In the genomic region with DNA sequence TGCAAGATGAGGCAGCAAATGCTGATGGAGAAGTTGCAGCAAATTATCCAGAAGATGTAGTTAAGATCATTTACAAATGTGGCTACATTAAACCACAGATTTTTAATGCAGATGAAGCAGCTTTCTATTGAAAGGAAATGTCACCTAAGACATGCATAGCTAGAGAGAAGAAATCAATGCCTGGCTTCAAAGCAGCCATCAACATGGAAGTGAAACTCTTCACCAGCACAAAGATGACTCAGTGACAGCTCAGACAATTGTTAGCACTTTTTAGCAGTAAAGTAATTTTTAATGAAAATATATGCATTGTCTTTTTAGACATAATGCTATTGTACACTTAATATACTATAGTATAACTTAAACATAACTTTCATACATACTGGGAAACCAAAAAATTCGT, we compare ENCODE assay signal across 12 cellular contexts.
DNase-seq lines count a peak whose midpoint lies in the region; ATAC-seq and FAIRE-seq lines count a peak whose summit lies in the region.
"Had no signal": no experiment of that assay in that cellular context is flagged by ENCODE, and none has a peak within 500 bp of the region (broad histone marks: within the 10 kb centered on the region; RNA-seq: fewer than 3 reads in every experiment).

No MANE protein-coding gene starts in this region.

- no peaks in the 10 kb centered on the region for H3K4me1 ChIP-seq in small intestine (ENCODE audit: control insufficient read depth in 2 of 2, insufficient read depth in 1 of 2, low read depth in 1 of 2, low read length in 1 of 2)

- 3 to 32% (median 16%) methylated on average over 1 of the region's 1 CpG for whole genome bisulfite sequencing in small intestine, 3 donors

- H3K9me3 ChIP-seq in MG63 (no peaks in the 10 kb centered on the region), small intestine (ENCODE audit: control insufficient read depth, low read depth) (no peaks in the 10 kb centered on the region)

- DNase-seq in MG63 (no peak), midbrain (lab: John Stamatoyannopoulos, UW) (no peak), small intestine (no peak)
- no peak for DNase-seq in stimulated activated CD4-positive, alpha-beta T cell treated with anti-CD3 and anti-CD28 coated beads, Interleukin-15, amount 100 ng/mL, for 24 hours
- DNase-seq: NCI-H1930 had no signal

- H3K27me3 ChIP-seq in MG63 (no peaks in the 10 kb centered on the region), small intestine (ENCODE audit: control insufficient read depth in 2 of 2, insufficient read depth in 2 of 2, low read length in 2 of 2) (no peaks in the 10 kb centered on the region)

- H3K36me3 ChIP-seq in MG63 (no peaks in the 10 kb centered on the region), small intestine (ENCODE audit: control insufficient read depth in 2 of 2, insufficient read depth in 2 of 2, low read length in 2 of 2) (no peaks in the 10 kb centered on the region)

- H3K27ac ChIP-seq in small intestine (ENCODE audit: low read depth in 1 of 2, low read length in 1 of 2), result no peak overlapping the region
- H3K27ac ChIP-seq: parathyroid adenoma had no signal

- ATAC-seq in GM18519 (IDR thresholded peaks at IDR 0.05; ENCODE audit: low FRiP score, unreplicated experiment) (peak; percentile 95), GM19467 (IDR thresholded peaks at IDR 0.05; ENCODE audit: unreplicated experiment) (peak; percentile 84), HG02938 (IDR thresholded peaks at IDR 0.05; ENCODE audit: unreplicated experiment) (peak; percentile 95), HG03565 (IDR thresholded peaks at IDR 0.05; ENCODE audit: unreplicated experiment) (peak; percentile 95)

- no peak for FAIRE-seq in small intestine (lab: Jason Lieb, UNC)
- FAIRE-seq: endometrium had no signal

- H3K4me3 ChIP-seq in MG63 (no peak overlapping the region), small intestine (ENCODE audit: low read depth in 1 of 2, low read length in 2 of 2) (no peak overlapping the region)
- H3K4me3 ChIP-seq: lung had no signal
